17 cellular contexts compared by ENCODE assay signal in genomic region chr5:179986328-179986727, GRCh38.
DNase-seq lines count a peak whose midpoint lies in the region; ATAC-seq and TF ChIP-seq lines count a peak whose summit lies in the region.
"Had no signal": no experiment of that assay in that cellular context is flagged by ENCODE, and none has a peak within 500 bp of the region (broad histone marks: within the 10 kb centered on the region; RNA-seq: fewer than 3 reads in every experiment).

No MANE protein-coding gene starts in this region.

- no peak overlapping the region for H3K27ac ChIP-seq in esophagus muscularis mucosa (replicated peaks in 1 of 4)
- H3K27ac ChIP-seq in lower lobe of right lung: no peak overlapping the region
- H3K27ac ChIP-seq: adrenal gland, neutrophil had no signal

- H3K9me3 ChIP-seq in esophagus muscularis mucosa (no peaks in the 10 kb centered on the region), lower lobe of right lung (no peaks in the 10 kb centered on the region)
- H3K9me3 ChIP-seq: adrenal gland, neutrophil had no signal

- TF ChIP-seq CTCF in esophagus muscularis mucosa (IDR thresholded peaks at IDR 0.05) (peak in 2 of 3 experiments; percentile 13 to 38), lower lobe of right lung (IDR thresholded peaks at IDR 0.05) (peak; percentile 19)

- ATAC-seq in lower lobe of right lung: peak; percentile 70 to 78
- ATAC-seq in HG02642 (IDR thresholded peaks at IDR 0.05; ENCODE audit: poor library complexity, unreplicated experiment): no peak
- ATAC-seq in GM18868 (IDR thresholded peaks at IDR 0.05; ENCODE audit: unreplicated experiment): no peak
- ATAC-seq in esophagus mucosa: no peak
- ATAC-seq: activated CD4-positive, alpha-beta T cell treated with anti-CD3 and anti-CD28 coated beads for 36 hours had no signal

- no peak for TF ChIP-seq POLR2A in esophagus muscularis mucosa (IDR thresholded peaks at IDR 0.05; ENCODE audit: low read depth)

- intact Hi-C loops in esophagus muscularis mucosa (cut with DNase I): loop anchor here (5.0 kb wide), 1 partner anchor 106 kb away; no protein-coding TSS in a partner anchor
- intact Hi-C loops in lower lobe of right lung (cut with DNase I): no loop called here

- peak; percentile 45 for DNase-seq in Ammon's horn (ENCODE audit: low spot score)
- peak; percentile 45 for DNase-seq in OCI-M1 (lab: John Stamatoyannopoulos, UW)
- DNase-seq in esophagus muscularis mucosa (ENCODE audit: extremely low spot score): no peak
- DNase-seq in lower lobe of right lung: no peak
- no peak for DNase-seq in NCI-H2171 (lab: John Stamatoyannopoulos, UW)
- DNase-seq: activated CD4-positive, alpha-beta T cell treated with anti-CD3 and anti-CD28 coated beads for 36 hours; activated T-cell treated with anti-CD3 and anti-CD28 coated beads, Interleukin-2, amount 50 U/mL, for 1 hour; adrenal gland; DMS 273 treated with DMSO at 0.1 percent for 48 hours; IMR-90; NCI-H1694; NK-92 treated with Interleukin-12 subunit alpha and Interleukin-12 subunit beta, amount 100 ng/mL, for 24 hours; stimulated activated CD4-positive, alpha-beta T cell treated with anti-CD3 and anti-CD28 coated beads, Interleukin-1b, Interleukin-23, amount 100 ng/mL, for 48 hours had no signal

- H3K4me1 ChIP-seq in esophagus muscularis mucosa (no peaks in the 10 kb centered on the region), lower lobe of right lung (no peaks in the 10 kb centered on the region)
- H3K4me1 ChIP-seq: adrenal gland had no signal

- H3K36me3 ChIP-seq in esophagus muscularis mucosa (no peaks in the 10 kb centered on the region), lower lobe of right lung (no peaks in the 10 kb centered on the region)
- H3K36me3 ChIP-seq: adrenal gland had no signal

- H3K27me3 ChIP-seq in esophagus muscularis mucosa: no peaks in the 10 kb centered on the region
- H3K27me3 ChIP-seq in lower lobe of right lung (ENCODE audit: low read depth): no peaks in the 10 kb centered on the region
- H3K27me3 ChIP-seq: adrenal gland, neutrophil had no signal

- H3K4me3 ChIP-seq in esophagus muscularis mucosa: no peak overlapping the region
- H3K4me3 ChIP-seq in lower lobe of right lung: no peak overlapping the region
- H3K4me3 ChIP-seq: adrenal gland had no signal

- TF ChIP-seq EP300 in esophagus muscularis mucosa (IDR thresholded peaks at IDR 0.05): no peak

- 61% methylated on average over 6 of the region's 6 CpGs for WGBS in esophagus muscularis mucosa

Comparison
In these comparisons a context has a peak if more than half of its experiments do, and no peak if none do; other contexts are left out.
1. DNase-seq: peak in Ammon's horn (single experiment) and OCI-M1 (single experiment); none in esophagus muscularis mucosa (single experiment), lower lobe of right lung (single experiment) and NCI-H2171 (single experiment).
2. ATAC-seq: peak in lower lobe of right lung (2 of 2); none in HG02642 (single experiment), GM18868 (single experiment) and esophagus mucosa (single experiment).